ENCODE assay signal across 10 cellular contexts in genomic region chr12:123223241-123223668, GRCh38. TPM values are rescaled to one million over a fixed set of nuclear protein-coding genes. Genes with fewer than 3 reads are reported as not detected.
DNase-seq lines count a peak whose midpoint lies in the region; ATAC-seq and TF ChIP-seq lines count a peak whose summit lies in the region.
"Had no signal": no experiment of that assay in that cellular context is flagged by ENCODE, and none has a peak within 500 bp of the region (broad histone marks: within the 10 kb centered on the region; RNA-seq: fewer than 3 reads in every experiment).

No MANE protein-coding gene starts in this region.

- H3K27ac ChIP-seq in neutrophil (peak overlapping the region; percentile 29), esophagus squamous epithelium (peak overlapping the region in 2 of 4 donors; percentile 21 to 37)
- H3K27ac ChIP-seq: tibial nerve had no signal

- TF ChIP-seq POLR2A in esophagus squamous epithelium (IDR thresholded peaks at IDR 0.05): no peak

- H3K4me1 ChIP-seq in neutrophil (ENCODE audit: control insufficient read depth in 1 of 2, insufficient read depth in 1 of 2, low read depth in 1 of 2, low read length in 1 of 2) (peaks cover 4 to 6% of the 10 kb centered on the region in 2 experiments), esophagus squamous epithelium (no peaks in the 10 kb centered on the region)
- H3K4me1 ChIP-seq: tibial nerve had no signal

- intact Hi-C loops in esophagus squamous epithelium (cut with DNase I): no loop called here

- H3K36me3 ChIP-seq in neutrophil (peaks cover 11% of the 10 kb centered on the region), esophagus squamous epithelium (peaks cover 0 to 61% (median under 1%) of the 10 kb centered on the region in 3 donors)

- ATAC-seq in HG03108 (IDR thresholded peaks at IDR 0.05; ENCODE audit: unreplicated experiment) (peak; percentile 79), HG02798 (IDR thresholded peaks at IDR 0.05; ENCODE audit: poor library complexity, unreplicated experiment) (no peak)

- H3K9me3 ChIP-seq in neutrophil: no peaks in the 10 kb centered on the region
- H3K9me3 ChIP-seq in esophagus squamous epithelium: no peaks in the 10 kb centered on the region
- H3K9me3 ChIP-seq: tibial nerve had no signal

- no peak for TF ChIP-seq CTCF in neutrophil (IDR thresholded peaks at IDR 0.05)
- no peak for TF ChIP-seq CTCF in esophagus squamous epithelium (IDR thresholded peaks at IDR 0.05)

- WGBS in esophagus squamous epithelium, 2 donors: 78 to 88% methylated on average over 11 of the region's 11 CpGs

- H3K4me3 ChIP-seq in neutrophil (ENCODE audit: low read depth in 1 of 2, low read length in 1 of 2) (no peak overlapping the region), esophagus squamous epithelium (no peak overlapping the region)
- H3K4me3 ChIP-seq: tibial nerve had no signal

- H3K27me3 ChIP-seq in neutrophil (no peaks in the 10 kb centered on the region), esophagus squamous epithelium (no peaks in the 10 kb centered on the region)
- H3K27me3 ChIP-seq: tibial nerve had no signal

- DNase-seq in CD1c-positive myeloid dendritic cell (ENCODE audit: extremely low spot score) (peak; percentile 37), C1 segment of cervical spinal cord (lab: John Stamatoyannopoulos, UW) (no peak), esophagus squamous epithelium (lab: John Stamatoyannopoulos, UW) (no peak), T1000 (lab: John Stamatoyannopoulos, UW) (no peak)
- peak; percentile 46 for DNase-seq in activated CD8-positive, alpha-beta memory T cell treated with anti-CD3 and anti-CD28 coated beads, Interleukin-2, amount 50 U/mL, for 4 hours
- DNase-seq: mammary epithelial cell had no signal

RNA-seq across cellular contexts. Expression of gene MPHOSPH9, which starts 9.7 kb away (rescaled TPM):
- 10 to 100 TPM; 17.0 to 43.8 (median 22.1) TPM for total RNA-seq in esophagus squamous epithelium

RNA-seq across cellular contexts. Expression of gene MTRFR, which starts 10.0 kb away (rescaled TPM):
- 10 to 100 TPM in 1 of 4 donors, 1 to 10 TPM in 3; 5.3 to 11.4 (median 7.2) TPM for total RNA-seq in esophagus squamous epithelium

RNA-seq across cellular contexts. Expression of gene CDK2AP1, which starts 48.4 kb away (rescaled TPM):
- total RNA-seq in esophagus squamous epithelium: 100 to 1,000 TPM in 3 of 4 donors, 10 to 100 TPM in 1; 82.0 to 174 (median 116) TPM

Comparison
In these comparisons a context has a peak if more than half of its experiments do, and no peak if none do; other contexts are left out.
1. DNase-seq: peak in CD1c-positive myeloid dendritic cell (single experiment) and activated CD8-positive, alpha-beta memory T cell treated with anti-CD3 and anti-CD28 coated beads, Interleukin-2, amount 50 U/mL, for 4 hours (single experiment); none in C1 segment of cervical spinal cord (0 of 14), esophagus squamous epithelium (single experiment) and T1000 (single experiment).